17 cellular contexts compared by ENCODE assay signal in the genomic region with DNA sequence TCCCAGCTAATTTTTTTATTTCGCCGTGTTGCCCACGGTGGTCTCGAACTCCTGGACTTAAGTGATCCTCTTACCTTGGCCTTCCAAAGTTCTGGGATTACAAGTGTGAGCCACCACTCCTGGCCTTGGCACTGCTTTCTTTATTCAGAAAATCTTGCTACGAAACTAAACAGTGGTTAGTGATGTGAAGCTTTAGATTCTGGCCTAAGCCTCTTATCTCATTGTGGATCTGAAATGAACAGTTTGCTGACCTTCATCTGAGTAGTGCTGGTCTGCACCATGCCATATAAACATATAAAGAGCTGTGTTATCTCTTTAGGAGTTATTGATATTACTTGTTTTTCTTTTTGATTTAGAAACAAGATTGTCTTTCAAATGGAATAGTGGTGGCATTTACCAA. TPM values are rescaled to one million over a fixed set of nuclear protein-coding genes. Genes with fewer than 3 reads are reported as not detected.
DNase-seq lines count a peak whose midpoint lies in the region; ATAC-seq and TF ChIP-seq lines count a peak whose summit lies in the region.
"Had no signal": no experiment of that assay in that cellular context is flagged by ENCODE, and none has a peak within 500 bp of the region (broad histone marks: within the 10 kb centered on the region; RNA-seq: fewer than 3 reads in every experiment).

No MANE protein-coding gene starts in this region.

- ATAC-seq in GM23338 (no peak), GM19463 (IDR thresholded peaks at IDR 0.05; ENCODE audit: unreplicated experiment) (no peak)

- DNase-seq in GM23338 (ENCODE audit: low spot score) (no peak), M059J (ENCODE audit: low read depth) (peak; percentile 36), SK-N-DZ (ENCODE audit: low spot score) (peak; percentile 31), amniotic epithelial cell (ENCODE audit: low read depth) (peak; percentile 61), KG1 (lab: John Stamatoyannopoulos, UW) (no peak)
- DNase-seq in activated T-cell treated with anti-CD3 and anti-CD28 coated beads, Interleukin-2, amount 50 U/mL, for 24 hours, result no peak
- DNase-seq: C1 segment of cervical spinal cord; Calu3; CD4-positive, alpha-beta memory T cell; COR-L47; DMS53; DMS79 treated with DMSO at 0.1 percent for 48 hours; GF-D8; GOT3; HFFc6 had no signal

- H3K27me3 Mint-ChIP-seq in GM23338 (ENCODE audit: insufficient read depth, low read depth, poor library complexity), result no peaks in the 10 kb centered on the region
- peaks cover 23% of the 10 kb centered on the region for H3K27me3 Mint-ChIP-seq in activated T-cell treated with anti-CD3 and anti-CD28 coated beads, Interleukin-2, amount 50 U/mL, for 24 hours

- no peaks in the 10 kb centered on the region for H3K27me3 ChIP-seq in GM23338 (ENCODE audit: insufficient read depth)

- H3K4me1 ChIP-seq in GM23338 (ENCODE audit: insufficient read depth), result peaks cover 64% of the 10 kb centered on the region

- peaks cover 14% of the 10 kb centered on the region; the same call in 1 of the 2 replicates for H3K79me2 ChIP-seq in GM23338 (replicated peaks; ENCODE audit: insufficient read depth)

- H3K4me1 Mint-ChIP-seq in GM23338, result peaks cover 61% of the 10 kb centered on the region
- H3K4me1 Mint-ChIP-seq in activated T-cell treated with anti-CD3 and anti-CD28 coated beads, Interleukin-2, amount 50 U/mL, for 24 hours (ENCODE audit: low read depth), result no peaks in the 10 kb centered on the region
- H3K4me1 Mint-ChIP-seq: CD4-positive, alpha-beta memory T cell had no signal

- H3K9me2 ChIP-seq in GM23338 (ENCODE audit: insufficient read depth), result no peaks in the 10 kb centered on the region

- H4K20me1 ChIP-seq in GM23338 (replicated peaks; ENCODE audit: insufficient read depth), result no peaks in the 10 kb centered on the region

- H3K27ac ChIP-seq in GM23338 (ENCODE audit: low read depth), result peak overlapping the region; percentile 10; the same call in 1 of the 2 replicates

- no peaks in the 10 kb centered on the region for H3K36me3 ChIP-seq in GM23338 (ENCODE audit: insufficient read depth)
- H3K36me3 ChIP-seq: HAP-1 had no signal

- 0 out of 2 replicates have a peak, but pooled peaks cover 4% of the 10 kb centered on the region for H3F3A ChIP-seq in GM23338 (replicated peaks; ENCODE audit: low read depth)

- no peak overlapping the region for H3K27ac Mint-ChIP-seq in GM23338
- no peak overlapping the region for H3K27ac Mint-ChIP-seq in activated T-cell treated with anti-CD3 and anti-CD28 coated beads, Interleukin-2, amount 50 U/mL, for 24 hours
- H3K27ac Mint-ChIP-seq: CD4-positive, alpha-beta memory T cell had no signal

- H2AFZ ChIP-seq in GM23338, result no peak overlapping the region

- H3K4me2 ChIP-seq in GM23338, result no peak overlapping the region

- H3K4me3 ChIP-seq in GM23338, result no peak overlapping the region
- H3K4me3 ChIP-seq: HAP-1 had no signal

- TF ChIP-seq CTCF in GM23338 (conservative IDR thresholded peaks at IDR 0.05; ENCODE audit: low read depth in 2 of 2), result no peak

- no peaks in the 10 kb centered on the region for H3K36me3 Mint-ChIP-seq in GM23338 (ENCODE audit: low read depth)
- H3K36me3 Mint-ChIP-seq in activated T-cell treated with anti-CD3 and anti-CD28 coated beads, Interleukin-2, amount 50 U/mL, for 24 hours (ENCODE audit: low read depth), result no peaks in the 10 kb centered on the region
- H3K36me3 Mint-ChIP-seq: CD4-positive, alpha-beta memory T cell had no signal

- H3K9me3 Mint-ChIP-seq in GM23338, result no peaks in the 10 kb centered on the region
- no peaks in the 10 kb centered on the region for H3K9me3 Mint-ChIP-seq in activated T-cell treated with anti-CD3 and anti-CD28 coated beads, Interleukin-2, amount 50 U/mL, for 24 hours
- H3K9me3 Mint-ChIP-seq: HFFc6 had no signal

- no peak overlapping the region for H3K4me3 Mint-ChIP-seq in GM23338
- no peak overlapping the region for H3K4me3 Mint-ChIP-seq in activated T-cell treated with anti-CD3 and anti-CD28 coated beads, Interleukin-2, amount 50 U/mL, for 24 hours
- H3K4me3 Mint-ChIP-seq: CD4-positive, alpha-beta memory T cell; HFFc6 had no signal

TF ChIP-seq in GM23338, 12 proteins besides CTCF, POLR2A, EP300 and RAD21 (continues in another document):
- no peak for TF ChIP-seq ZNF114 (CRISPR knock-in tag; IDR thresholded peaks at IDR 0.05)
- no peak for TF ChIP-seq POLR2AphosphoS5 (IDR thresholded peaks at IDR 0.05; ENCODE audit: low read depth)
- TF ChIP-seq CREB1 (CRISPR knock-in tag; IDR thresholded peaks at IDR 0.05; ENCODE audit: low read depth), result no peak
- TF ChIP-seq, protein P1, sequence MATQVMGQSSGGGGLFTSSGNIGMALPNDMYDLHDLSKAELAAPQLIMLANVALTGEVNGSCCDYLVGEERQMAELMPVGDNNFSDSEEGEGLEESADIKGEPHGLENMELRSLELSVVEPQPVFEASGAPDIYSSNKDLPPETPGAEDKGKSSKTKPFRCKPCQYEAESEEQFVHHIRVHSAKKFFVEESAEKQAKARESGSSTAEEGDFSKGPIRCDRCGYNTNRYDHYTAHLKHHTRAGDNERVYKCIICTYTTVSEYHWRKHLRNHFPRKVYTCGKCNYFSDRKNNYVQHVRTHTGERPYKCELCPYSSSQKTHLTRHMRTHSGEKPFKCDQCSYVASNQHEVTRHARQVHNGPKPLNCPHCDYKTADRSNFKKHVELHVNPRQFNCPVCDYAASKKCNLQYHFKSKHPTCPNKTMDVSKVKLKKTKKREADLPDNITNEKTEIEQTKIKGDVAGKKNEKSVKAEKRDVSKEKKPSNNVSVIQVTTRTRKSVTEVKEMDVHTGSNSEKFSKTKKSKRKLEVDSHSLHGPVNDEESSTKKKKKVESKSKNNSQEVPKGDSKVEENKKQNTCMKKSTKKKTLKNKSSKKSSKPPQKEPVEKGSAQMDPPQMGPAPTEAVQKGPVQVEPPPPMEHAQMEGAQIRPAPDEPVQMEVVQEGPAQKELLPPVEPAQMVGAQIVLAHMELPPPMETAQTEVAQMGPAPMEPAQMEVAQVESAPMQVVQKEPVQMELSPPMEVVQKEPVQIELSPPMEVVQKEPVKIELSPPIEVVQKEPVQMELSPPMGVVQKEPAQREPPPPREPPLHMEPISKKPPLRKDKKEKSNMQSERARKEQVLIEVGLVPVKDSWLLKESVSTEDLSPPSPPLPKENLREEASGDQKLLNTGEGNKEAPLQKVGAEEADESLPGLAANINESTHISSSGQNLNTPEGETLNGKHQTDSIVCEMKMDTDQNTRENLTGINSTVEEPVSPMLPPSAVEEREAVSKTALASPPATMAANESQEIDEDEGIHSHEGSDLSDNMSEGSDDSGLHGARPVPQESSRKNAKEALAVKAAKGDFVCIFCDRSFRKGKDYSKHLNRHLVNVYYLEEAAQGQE (IDR thresholded peaks at IDR 0.05; ENCODE audit: unreplicated experiment), result no peak
- TF ChIP-seq JUNB (IDR thresholded peaks at IDR 0.05; ENCODE audit: unreplicated experiment), result no peak
- TF ChIP-seq, protein P2, sequence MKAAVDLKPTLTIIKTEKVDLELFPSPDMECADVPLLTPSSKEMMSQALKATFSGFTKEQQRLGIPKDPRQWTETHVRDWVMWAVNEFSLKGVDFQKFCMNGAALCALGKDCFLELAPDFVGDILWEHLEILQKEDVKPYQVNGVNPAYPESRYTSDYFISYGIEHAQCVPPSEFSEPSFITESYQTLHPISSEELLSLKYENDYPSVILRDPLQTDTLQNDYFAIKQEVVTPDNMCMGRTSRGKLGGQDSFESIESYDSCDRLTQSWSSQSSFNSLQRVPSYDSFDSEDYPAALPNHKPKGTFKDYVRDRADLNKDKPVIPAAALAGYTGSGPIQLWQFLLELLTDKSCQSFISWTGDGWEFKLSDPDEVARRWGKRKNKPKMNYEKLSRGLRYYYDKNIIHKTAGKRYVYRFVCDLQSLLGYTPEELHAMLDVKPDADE (IDR thresholded peaks at IDR 0.05), result no peak
- TF ChIP-seq STAT1 (IDR thresholded peaks at IDR 0.05; ENCODE audit: unreplicated experiment), result no peak

RNA-seq across cellular contexts. Expression of a gene that starts 22.5 kb away (rescaled TPM):
- 5.6 and 6.1 TPM in 2 replicates for total RNA-seq in GM23338 (2014; rRNA removed; shearing (Covaris generic))
- polyA plus RNA-seq in GM23338 (2016; fragmentation: Nextera tagmentation; extraction: Ambion mirVana), result 8.1 and 8.3 TPM in 2 replicates
- total RNA-seq in M059J (2014; rRNA removed; shearing (Covaris generic)), result 3.0 and 4.5 TPM in 2 replicates
- polyA plus RNA-seq in SK-N-DZ (2014; cell fraction: cytosol; rRNA removed), result 1.3 and 1.4 TPM in 2 replicates
- 1.1 and 3.8 TPM in 2 replicates for polyA plus RNA-seq in SK-N-DZ (2014; cell fraction: nucleus; rRNA removed)

Comparison
In these comparisons a context has a peak if more than half of its experiments do, and no peak if none do; other contexts are left out.
1. DNase-seq: peak in M059J (single experiment), SK-N-DZ (single experiment) and amniotic epithelial cell (single experiment); none in GM23338 (single experiment), activated T-cell treated with anti-CD3 and anti-CD28 coated beads, Interleukin-2, amount 50 U/mL, for 24 hours (single experiment) and KG1 (single experiment).